ENCODE assay signal across 8 cellular contexts in genomic region chr3:46976326-46977190, GRCh38. TPM values are rescaled to one million over a fixed set of nuclear protein-coding genes. Genes with fewer than 3 reads are reported as not detected.
DNase-seq lines count a peak whose midpoint lies in the region; TF ChIP-seq lines count a peak whose summit lies in the region.

TSS of gene CCDC12 (minus strand) at chr3:46976745. CDS start at chr3:46976732, 13 bp downstream.

- 1% methylated on average over 54 of the region's 64 CpGs for WGBS in suprapubic skin

- no peak for TF ChIP-seq CTCF in HFF-Myc (IDR thresholded peaks at IDR 0.05; ENCODE audit: low read depth, low read length, missing control alignments)
- no peak for TF ChIP-seq CTCF in NB4 (IDR thresholded peaks at IDR 0.05; ENCODE audit: low read depth, low read length)
- TF ChIP-seq CTCF in suprapubic skin (IDR thresholded peaks at IDR 0.05): no peak

- peak within 1 kb of the TSS; percentile 95 for H3K4me3 ChIP-seq in HFF-Myc (replicated peaks; ENCODE audit: low read depth, low read length)
- H3K4me3 ChIP-seq in NB4 (ENCODE audit: low read depth, low read length): peak within 1 kb of the TSS; percentile 98
- peak within 1 kb of the TSS; percentile 89 for H3K4me3 ChIP-seq in SK-N-MC
- peak within 1 kb of the TSS; percentile 72 for H3K4me3 ChIP-seq in suprapubic skin

- DNase-seq in GF-D8 (lab: John Stamatoyannopoulos, UW) (peak; percentile 96), HFF-Myc (ENCODE audit: extremely low read depth, low read depth) (peak; percentile 99), NB4 (ENCODE audit: low read depth) (peak; percentile 98), SK-N-MC (ENCODE audit: low read depth, low spot score) (peak; percentile 85), globus pallidus (ENCODE audit: low spot score) (peak; percentile 98), nucleus accumbens (lab: John Stamatoyannopoulos, UW) (peak; percentile 66 to 99 (median 97)), suprapubic skin (ENCODE audit: low spot score in 2 of 2) (peak; percentile 98)
- DNase-seq in activated naive CD4-positive, alpha-beta T cell treated with anti-CD3 and anti-CD28 coated beads, Interleukin-2, amount 50 U/mL, for 16 hours: peak; percentile 92

- H3K9ac ChIP-seq in SK-N-MC (ENCODE audit: insufficient read length): peak within 1 kb of the TSS; percentile 91

- H3K4me1 ChIP-seq in suprapubic skin: peaks cover 73% of the 10 kb centered on the region

- H3K36me3 ChIP-seq in SK-N-MC (ENCODE audit: insufficient read depth, low read length): peaks cover 5% of the 10 kb centered on the region; the same call in 1 of the 2 replicates
- H3K36me3 ChIP-seq in suprapubic skin: no peaks in the 10 kb centered on the region

- H3K9me3 ChIP-seq in SK-N-MC (ENCODE audit: low read depth, low read length) (no peaks in the 10 kb centered on the region), suprapubic skin (no peaks in the 10 kb centered on the region)

- TF ChIP-seq EP300 in suprapubic skin (IDR thresholded peaks at IDR 0.05): no peak

- H3K27me3 ChIP-seq in suprapubic skin: no peaks in the 10 kb centered on the region

- H3K27ac ChIP-seq in SK-N-MC (peak within 1 kb of the TSS; percentile 87), suprapubic skin (peak within 1 kb of the TSS; percentile 96)

- TF ChIP-seq POLR2A in NB4 (IDR thresholded peaks at IDR 0.05; ENCODE audit: extremely low read depth, insufficient read length) (peak; percentile 72), suprapubic skin (IDR thresholded peaks at IDR 0.05) (peak in 1 of 2 donors; percentile 66)

RNA-seq across cellular contexts. Expression of gene CCDC12, which starts in this region (rescaled TPM):
- 10 to 100 TPM; 56.1 to 86.8 (median 81.6) TPM for total RNA-seq in suprapubic skin

Comparison
In these comparisons a context has a peak if more than half of its experiments do, and no peak if none do; other contexts are left out.
1. Peak in every context shown above with its lines: DNase-seq, H3K4me3 ChIP-seq and H3K27ac ChIP-seq.